Comparison of ENCODE assay signal across 16 cellular contexts in the genomic region with DNA sequence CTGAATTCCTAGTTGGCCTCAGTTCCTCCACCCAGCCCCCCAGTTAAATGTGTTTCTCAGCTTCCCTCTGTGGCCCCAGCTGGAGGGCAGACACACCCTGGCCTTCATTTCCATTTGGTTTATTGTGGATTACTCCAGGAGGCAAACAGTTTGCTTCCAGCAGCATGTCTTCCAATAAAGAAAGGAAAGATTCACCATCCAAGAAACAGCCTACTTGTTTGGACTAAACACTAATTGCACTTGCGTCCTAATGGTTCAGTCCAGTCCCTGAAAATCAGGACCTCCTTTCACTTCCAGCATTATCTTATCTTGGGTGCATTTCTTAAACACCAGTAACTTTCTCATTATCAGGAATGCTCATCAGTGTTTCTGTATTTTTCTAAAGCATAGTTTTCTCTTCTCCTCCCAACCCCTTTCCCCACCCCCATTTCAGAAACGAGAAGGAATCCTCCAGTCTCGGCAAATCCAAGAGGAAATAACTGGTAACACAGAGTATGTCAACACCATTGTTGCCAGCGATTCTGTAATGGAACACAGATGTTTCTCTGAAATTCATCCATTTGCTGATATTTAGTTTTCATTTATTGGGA.
DNase-seq lines count a peak whose midpoint lies in the region; ATAC-seq, FAIRE-seq and TF ChIP-seq lines count a peak whose summit lies in the region.
"Had no signal": no experiment of that assay in that cellular context is flagged by ENCODE, and none has a peak within 500 bp of the region (broad histone marks: within the 10 kb centered on the region; RNA-seq: fewer than 3 reads in every experiment).

No MANE protein-coding gene starts in this region.

- H3K4me3 ChIP-seq in SJSA1 (no peak overlapping the region), endothelial cell of umbilical vein (replicated peaks in 1 of 3; ENCODE audit: insufficient read depth in 1 of 3, low read depth in 1 of 3, low read length in 3 of 3) (no peak overlapping the region), mesendoderm (ENCODE audit: low read length) (no peak overlapping the region), transverse colon (no peak overlapping the region)
- H3K4me3 ChIP-seq in naive thymus-derived CD4-positive, alpha-beta T cell (ENCODE audit: low read length), result no peak overlapping the region

- peaks cover 0 to 7% (median 0%) of the 10 kb centered on the region in 5 donors for H3K27me3 Mint-ChIP-seq in naive thymus-derived CD4-positive, alpha-beta T cell
- peaks cover 0 to 6% (median 0%) of the 10 kb centered on the region in 5 donors for H3K27me3 Mint-ChIP-seq in naive thymus-derived CD8-positive, alpha-beta T cell
- H3K27me3 Mint-ChIP-seq: activated CD8-positive, alpha-beta T cell treated with anti-CD3 and anti-CD28 coated beads for 36 hours; activated naive CD4-positive, alpha-beta T cell treated with anti-CD3 and anti-CD28 coated beads, Interleukin-2, amount 50 U/mL, for 24 hours had no signal

- intact Hi-C loops in endothelial cell of umbilical vein (cut with micrococcal nuclease), result loop anchor here (10.0 kb wide), 1 partner anchor 173 kb away; no protein-coding TSS in a partner anchor
- intact Hi-C loops in transverse colon (cut with DNase I; ENCODE audit: low total_unique reads), result no loop called here
- intact Hi-C loops in naive thymus-derived CD4-positive, alpha-beta T cell (cut with micrococcal nuclease), result no loop called here

- CTCF ChIA-PET in endothelial cell of umbilical vein (lab: Charles Lee), result interaction anchor here (1.1 kb wide), 1 partner anchor 23 kb away, joined by 4 read pairs; no protein-coding TSS in a partner anchor
- CTCF ChIA-PET in naive thymus-derived CD4-positive, alpha-beta T cell (lab: Charles Lee), result interaction anchor here (0.7 kb wide), 1 partner anchor 28 kb away, joined by 3 read pairs; no protein-coding TSS in a partner anchor

- H3K4me1 Mint-ChIP-seq in naive thymus-derived CD4-positive, alpha-beta T cell, result no peaks in the 10 kb centered on the region
- H3K4me1 Mint-ChIP-seq in naive thymus-derived CD8-positive, alpha-beta T cell, result peaks cover 0 to 1% (median 0%) of the 10 kb centered on the region in 4 donors
- H3K4me1 Mint-ChIP-seq: activated naive CD4-positive, alpha-beta T cell treated with anti-CD3 and anti-CD28 coated beads, Interleukin-2, amount 50 U/mL, for 24 hours had no signal

- DNase-seq in SJSA1 (ENCODE audit: low read depth in 1 of 2, low spot score in 2 of 2) (peak in 1 of 2 experiments; percentile 57), endothelial cell of umbilical vein (ENCODE audit: low read depth, low spot score) (peak; percentile 70), mesendoderm (peak; percentile 39), transverse colon (no peak), NCI-H1436 (lab: John Stamatoyannopoulos, UW) (no peak)
- no peak for DNase-seq in naive thymus-derived CD4-positive, alpha-beta T cell
- no peak for DNase-seq in naive thymus-derived CD8-positive, alpha-beta T cell
- DNase-seq: activated CD8-positive, alpha-beta T cell treated with anti-CD3 and anti-CD28 coated beads for 36 hours; erythroblast; NCI-H1105 treated with DMSO at 0.1 percent for 48 hours; NCI-H774; retina; T-helper 1 cell had no signal

- no peak for TF ChIP-seq POLR2A in endothelial cell of umbilical vein (IDR thresholded peaks at IDR 0.05; ENCODE audit: low read depth, low read length)
- no peak for TF ChIP-seq POLR2A in transverse colon (IDR thresholded peaks at IDR 0.05)

- H3K27ac Mint-ChIP-seq in naive thymus-derived CD4-positive, alpha-beta T cell, result no peak overlapping the region
- H3K27ac Mint-ChIP-seq in naive thymus-derived CD8-positive, alpha-beta T cell, result no peak overlapping the region
- H3K27ac Mint-ChIP-seq: activated CD8-positive, alpha-beta T cell treated with anti-CD3 and anti-CD28 coated beads for 36 hours; activated naive CD4-positive, alpha-beta T cell treated with anti-CD3 and anti-CD28 coated beads, Interleukin-2, amount 50 U/mL, for 24 hours had no signal

- TF ChIP-seq CTCF in endothelial cell of umbilical vein (IDR thresholded peaks at IDR 0.05; ENCODE audit: extremely low read depth in 1 of 2, insufficient read depth in 1 of 2, low read depth in 1 of 2, low read length in 2 of 2) (no peak), transverse colon (IDR thresholded peaks at IDR 0.05) (no peak)

- H3K4me2 ChIP-seq in endothelial cell of umbilical vein (ENCODE audit: insufficient read depth, low read length), result no peak overlapping the region
- no peak overlapping the region for H3K4me2 ChIP-seq in mesendoderm (ENCODE audit: low read length)

- H3K18ac ChIP-seq in mesendoderm (ENCODE audit: low read length), result no peak overlapping the region

- no peaks in the 10 kb centered on the region for H3K9me1 ChIP-seq in endothelial cell of umbilical vein (replicated peaks; ENCODE audit: control insufficient read depth, extremely low read depth, insufficient read depth, low read length)

- H4K20me1 ChIP-seq in endothelial cell of umbilical vein (replicated peaks; ENCODE audit: control insufficient read depth, extremely low read depth, insufficient read depth, low read length), result no peaks in the 10 kb centered on the region

- no CpG with 5 or more reads among the region's 4 CpGs for WGBS in mesendoderm (ENCODE audit: extremely low coverage, insufficient coverage, low lambda C conversion rate)
- WGBS in transverse colon (ENCODE audit: low coverage in 1 of 2), 2 donors, result 51 to 65% methylated on average over 4 of the region's 4 CpGs

- no peak overlapping the region for H2AFZ ChIP-seq in endothelial cell of umbilical vein (ENCODE audit: low read depth, low read length)

- H3K9me3 Mint-ChIP-seq in naive thymus-derived CD4-positive, alpha-beta T cell, result no peaks in the 10 kb centered on the region
- no peaks in the 10 kb centered on the region for H3K9me3 Mint-ChIP-seq in naive thymus-derived CD8-positive, alpha-beta T cell
- H3K9me3 Mint-ChIP-seq: activated CD8-positive, alpha-beta T cell treated with anti-CD3 and anti-CD28 coated beads for 36 hours; activated naive CD4-positive, alpha-beta T cell treated with anti-CD3 and anti-CD28 coated beads, Interleukin-2, amount 50 U/mL, for 24 hours had no signal

- H3K27me3 ChIP-seq in SJSA1 (replicated peaks) (no peaks in the 10 kb centered on the region), endothelial cell of umbilical vein (ENCODE audit: control insufficient read depth in 2 of 2, insufficient read depth in 2 of 2, low read length in 2 of 2) (no peaks in the 10 kb centered on the region), mesendoderm (ENCODE audit: insufficient read depth, low read length, poor library complexity) (no peaks in the 10 kb centered on the region), transverse colon (no peaks in the 10 kb centered on the region)
- H3K27me3 ChIP-seq in naive thymus-derived CD4-positive, alpha-beta T cell (ENCODE audit: control insufficient read depth in 2 of 2, insufficient read depth in 2 of 2, low read length in 2 of 2), result no peaks in the 10 kb centered on the region

- H3K9me3 ChIP-seq in SJSA1 (replicated peaks) (no peaks in the 10 kb centered on the region; the same call in 1 of the 2 replicates), endothelial cell of umbilical vein (replicated peaks; ENCODE audit: control insufficient read depth, insufficient read depth, low read length) (no peaks in the 10 kb centered on the region), transverse colon (no peaks in the 10 kb centered on the region)
- H3K9me3 ChIP-seq in naive thymus-derived CD4-positive, alpha-beta T cell (ENCODE audit: control insufficient read depth in 2 of 3, low read length in 3 of 3), result no peaks in the 10 kb centered on the region

- ATAC-seq in naive thymus-derived CD4-positive, alpha-beta T cell, result no peak
- ATAC-seq in HG03460 (IDR thresholded peaks at IDR 0.05; ENCODE audit: unreplicated experiment), result no peak
- no peak for ATAC-seq in naive thymus-derived CD8-positive, alpha-beta T cell
- ATAC-seq: activated CD8-positive, alpha-beta T cell treated with anti-CD3 and anti-CD28 coated beads for 36 hours; left lobe of liver had no signal

- no peak overlapping the region for H3K23ac ChIP-seq in mesendoderm (ENCODE audit: low read length)

- no peak for FAIRE-seq in endothelial cell of umbilical vein (lab: Jason Lieb, UNC)

- H2AK5ac ChIP-seq in mesendoderm (ENCODE audit: low read length), result no peak overlapping the region

- POLR2A ChIA-PET in endothelial cell of umbilical vein (lab: Charles Lee), result interaction anchor here (0.6 kb wide), 1 partner anchor 146 kb away, joined by 5 read pairs; no protein-coding TSS in a partner anchor
- POLR2A ChIA-PET in naive thymus-derived CD4-positive, alpha-beta T cell (lab: Charles Lee), result no interaction called here
- POLR2A ChIA-PET in naive thymus-derived CD8-positive, alpha-beta T cell (lab: Charles Lee), result no interaction called here

- H3K4me1 ChIP-seq in SJSA1 (replicated peaks), result peaks cover 20% of the 10 kb centered on the region
- peaks cover 17% of the 10 kb centered on the region for H3K4me1 ChIP-seq in endothelial cell of umbilical vein (ENCODE audit: control insufficient read depth, extremely low read depth, insufficient read depth, low read length)
- H3K4me1 ChIP-seq in mesendoderm (ENCODE audit: control insufficient read depth, low read depth, low read length), result peaks cover 17% of the 10 kb centered on the region
- H3K4me1 ChIP-seq in transverse colon, result peaks cover 3 to 24% (median 8%) of the 10 kb centered on the region in 4 donors
- no peaks in the 10 kb centered on the region for H3K4me1 ChIP-seq in naive thymus-derived CD4-positive, alpha-beta T cell (ENCODE audit: control insufficient read depth in 2 of 2, insufficient read depth in 2 of 2, low read length in 2 of 2)

- H3K56ac ChIP-seq in mesendoderm (ENCODE audit: low read length), result no peak overlapping the region

- H3K4ac ChIP-seq in mesendoderm (ENCODE audit: low read depth, low read length), result no peak overlapping the region

- H3K4me3 Mint-ChIP-seq in naive thymus-derived CD4-positive, alpha-beta T cell, result no peak overlapping the region
- H3K4me3 Mint-ChIP-seq in naive thymus-derived CD8-positive, alpha-beta T cell, result no peak overlapping the region
- H3K4me3 Mint-ChIP-seq: activated CD8-positive, alpha-beta T cell treated with anti-CD3 and anti-CD28 coated beads for 36 hours; activated naive CD4-positive, alpha-beta T cell treated with anti-CD3 and anti-CD28 coated beads, Interleukin-2, amount 50 U/mL, for 24 hours had no signal

- H2BK15ac ChIP-seq in mesendoderm (replicated peaks; ENCODE audit: low read depth), result no peak overlapping the region

- H4K5ac ChIP-seq in mesendoderm (ENCODE audit: low read length), result no peak overlapping the region

- no peak overlapping the region for H2BK120ac ChIP-seq in mesendoderm (ENCODE audit: low read depth, low read length)

- H3K36me3 ChIP-seq in SJSA1 (peaks cover 61% of the 10 kb centered on the region), endothelial cell of umbilical vein (ENCODE audit: control insufficient read depth in 2 of 2, extremely low read depth in 1 of 2, insufficient read depth in 2 of 2, low read length in 2 of 2) (peaks cover 3 to 19% of the 10 kb centered on the region in 2 experiments), mesendoderm (ENCODE audit: control insufficient read depth, insufficient read depth, low read length) (no peaks in the 10 kb centered on the region), transverse colon (no peaks in the 10 kb centered on the region)
- no peaks in the 10 kb centered on the region for H3K36me3 ChIP-seq in naive thymus-derived CD4-positive, alpha-beta T cell (ENCODE audit: control insufficient read depth in 2 of 3, insufficient read depth in 3 of 3, low read length in 3 of 3)

- H3K79me1 ChIP-seq in mesendoderm (ENCODE audit: low read length), result no peaks in the 10 kb centered on the region

- H3K9ac ChIP-seq in endothelial cell of umbilical vein (replicated peaks; ENCODE audit: extremely low read depth, insufficient read depth, low read length) (no peak overlapping the region), mesendoderm (ENCODE audit: low read length) (no peak overlapping the region)

- H3K36me3 Mint-ChIP-seq in naive thymus-derived CD4-positive, alpha-beta T cell, result no peaks in the 10 kb centered on the region
- H3K36me3 Mint-ChIP-seq in naive thymus-derived CD8-positive, alpha-beta T cell, result no peaks in the 10 kb centered on the region
- H3K36me3 Mint-ChIP-seq: activated naive CD4-positive, alpha-beta T cell treated with anti-CD3 and anti-CD28 coated beads, Interleukin-2, amount 50 U/mL, for 24 hours had no signal

- dilution Hi-C loops in endothelial cell of umbilical vein (cut with MboI; ENCODE audit: extremely low pct_ligation_motif_present, low sequenced_read_pairs), result no loop called here

- H4K8ac ChIP-seq in mesendoderm (ENCODE audit: low read depth, low read length), result no peak overlapping the region

- in situ Hi-C loops in transverse colon (cut with MboI; ENCODE audit: low pct_ligation_motif_present in 1 of 4, low pct_unique_long_range_greater_than_20kb in 1 of 4, low sequenced_read_pairs in 3 of 4), result no loop called here

- peak overlapping the region; percentile 11 for H3K27ac ChIP-seq in SJSA1
- no peak overlapping the region for H3K27ac ChIP-seq in endothelial cell of umbilical vein (ENCODE audit: insufficient read depth, low read depth, low read length)
- H3K27ac ChIP-seq in mesendoderm (ENCODE audit: low read depth, low read length), result no peak overlapping the region
- H3K27ac ChIP-seq in transverse colon, result peak overlapping the region; percentile 26 to 69 (median 60)
- H3K27ac ChIP-seq in naive thymus-derived CD4-positive, alpha-beta T cell (ENCODE audit: low read depth, low read length), result no peak overlapping the region

- no peaks in the 10 kb centered on the region for H3K79me2 ChIP-seq in endothelial cell of umbilical vein (ENCODE audit: control insufficient read depth, insufficient read depth, low read length)
- H3K79me2 ChIP-seq in mesendoderm (ENCODE audit: control insufficient read depth, insufficient read depth, low read length), result no peaks in the 10 kb centered on the region

- no TSS peak for BruUV-seq in endothelial cell of umbilical vein (replicated peaks; lab: Mats Ljungman, UMichigan)

- no peak for TF ChIP-seq EP300 in transverse colon (IDR thresholded peaks at IDR 0.05; ENCODE audit: low read depth)

- H2BK5ac ChIP-seq in mesendoderm (ENCODE audit: low read length), result no peak overlapping the region

Comparison
In these comparisons a context has a peak if more than half of its experiments do, and no peak if none do; other contexts are left out.
1. DNase-seq: peak in endothelial cell of umbilical vein (single experiment) and mesendoderm (single experiment); none in transverse colon (single experiment), NCI-H1436 (single experiment), naive thymus-derived CD4-positive, alpha-beta T cell (0 of 9) and naive thymus-derived CD8-positive, alpha-beta T cell (0 of 10).
2. H3K27ac ChIP-seq: peak in SJSA1 (single experiment) and transverse colon (4 of 4); none in endothelial cell of umbilical vein (single experiment), mesendoderm (single experiment) and naive thymus-derived CD4-positive, alpha-beta T cell (single experiment).